In the genomic region with DNA sequence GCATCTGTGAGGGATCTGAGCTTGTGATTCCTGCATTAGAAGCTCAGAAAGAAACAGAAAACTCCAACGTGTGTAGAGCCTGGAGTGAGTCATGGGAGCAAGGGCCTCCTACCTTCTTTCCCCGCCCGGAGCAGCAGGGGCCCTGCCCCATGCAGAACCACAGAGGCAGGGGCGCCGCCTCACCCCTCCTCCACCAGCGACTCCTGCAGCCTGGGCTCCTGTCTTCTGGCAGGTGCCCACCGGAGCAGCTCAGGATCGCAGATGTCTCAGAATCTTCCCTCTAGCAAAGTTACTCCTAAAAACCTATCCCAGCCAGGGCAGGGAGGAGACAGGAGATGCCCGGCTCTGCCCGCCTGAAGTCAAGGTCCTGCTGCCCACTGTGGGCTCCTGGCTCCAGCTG, we compare ENCODE assay signal across 1 cellular context.
TF ChIP-seq lines count a peak whose summit lies in the region.

No MANE protein-coding gene starts in this region.

TF ChIP-seq in H1, 55 proteins besides CTCF, POLR2A, EP300 and RAD21 (continued from another document):
- TF ChIP-seq, protein P1, sequence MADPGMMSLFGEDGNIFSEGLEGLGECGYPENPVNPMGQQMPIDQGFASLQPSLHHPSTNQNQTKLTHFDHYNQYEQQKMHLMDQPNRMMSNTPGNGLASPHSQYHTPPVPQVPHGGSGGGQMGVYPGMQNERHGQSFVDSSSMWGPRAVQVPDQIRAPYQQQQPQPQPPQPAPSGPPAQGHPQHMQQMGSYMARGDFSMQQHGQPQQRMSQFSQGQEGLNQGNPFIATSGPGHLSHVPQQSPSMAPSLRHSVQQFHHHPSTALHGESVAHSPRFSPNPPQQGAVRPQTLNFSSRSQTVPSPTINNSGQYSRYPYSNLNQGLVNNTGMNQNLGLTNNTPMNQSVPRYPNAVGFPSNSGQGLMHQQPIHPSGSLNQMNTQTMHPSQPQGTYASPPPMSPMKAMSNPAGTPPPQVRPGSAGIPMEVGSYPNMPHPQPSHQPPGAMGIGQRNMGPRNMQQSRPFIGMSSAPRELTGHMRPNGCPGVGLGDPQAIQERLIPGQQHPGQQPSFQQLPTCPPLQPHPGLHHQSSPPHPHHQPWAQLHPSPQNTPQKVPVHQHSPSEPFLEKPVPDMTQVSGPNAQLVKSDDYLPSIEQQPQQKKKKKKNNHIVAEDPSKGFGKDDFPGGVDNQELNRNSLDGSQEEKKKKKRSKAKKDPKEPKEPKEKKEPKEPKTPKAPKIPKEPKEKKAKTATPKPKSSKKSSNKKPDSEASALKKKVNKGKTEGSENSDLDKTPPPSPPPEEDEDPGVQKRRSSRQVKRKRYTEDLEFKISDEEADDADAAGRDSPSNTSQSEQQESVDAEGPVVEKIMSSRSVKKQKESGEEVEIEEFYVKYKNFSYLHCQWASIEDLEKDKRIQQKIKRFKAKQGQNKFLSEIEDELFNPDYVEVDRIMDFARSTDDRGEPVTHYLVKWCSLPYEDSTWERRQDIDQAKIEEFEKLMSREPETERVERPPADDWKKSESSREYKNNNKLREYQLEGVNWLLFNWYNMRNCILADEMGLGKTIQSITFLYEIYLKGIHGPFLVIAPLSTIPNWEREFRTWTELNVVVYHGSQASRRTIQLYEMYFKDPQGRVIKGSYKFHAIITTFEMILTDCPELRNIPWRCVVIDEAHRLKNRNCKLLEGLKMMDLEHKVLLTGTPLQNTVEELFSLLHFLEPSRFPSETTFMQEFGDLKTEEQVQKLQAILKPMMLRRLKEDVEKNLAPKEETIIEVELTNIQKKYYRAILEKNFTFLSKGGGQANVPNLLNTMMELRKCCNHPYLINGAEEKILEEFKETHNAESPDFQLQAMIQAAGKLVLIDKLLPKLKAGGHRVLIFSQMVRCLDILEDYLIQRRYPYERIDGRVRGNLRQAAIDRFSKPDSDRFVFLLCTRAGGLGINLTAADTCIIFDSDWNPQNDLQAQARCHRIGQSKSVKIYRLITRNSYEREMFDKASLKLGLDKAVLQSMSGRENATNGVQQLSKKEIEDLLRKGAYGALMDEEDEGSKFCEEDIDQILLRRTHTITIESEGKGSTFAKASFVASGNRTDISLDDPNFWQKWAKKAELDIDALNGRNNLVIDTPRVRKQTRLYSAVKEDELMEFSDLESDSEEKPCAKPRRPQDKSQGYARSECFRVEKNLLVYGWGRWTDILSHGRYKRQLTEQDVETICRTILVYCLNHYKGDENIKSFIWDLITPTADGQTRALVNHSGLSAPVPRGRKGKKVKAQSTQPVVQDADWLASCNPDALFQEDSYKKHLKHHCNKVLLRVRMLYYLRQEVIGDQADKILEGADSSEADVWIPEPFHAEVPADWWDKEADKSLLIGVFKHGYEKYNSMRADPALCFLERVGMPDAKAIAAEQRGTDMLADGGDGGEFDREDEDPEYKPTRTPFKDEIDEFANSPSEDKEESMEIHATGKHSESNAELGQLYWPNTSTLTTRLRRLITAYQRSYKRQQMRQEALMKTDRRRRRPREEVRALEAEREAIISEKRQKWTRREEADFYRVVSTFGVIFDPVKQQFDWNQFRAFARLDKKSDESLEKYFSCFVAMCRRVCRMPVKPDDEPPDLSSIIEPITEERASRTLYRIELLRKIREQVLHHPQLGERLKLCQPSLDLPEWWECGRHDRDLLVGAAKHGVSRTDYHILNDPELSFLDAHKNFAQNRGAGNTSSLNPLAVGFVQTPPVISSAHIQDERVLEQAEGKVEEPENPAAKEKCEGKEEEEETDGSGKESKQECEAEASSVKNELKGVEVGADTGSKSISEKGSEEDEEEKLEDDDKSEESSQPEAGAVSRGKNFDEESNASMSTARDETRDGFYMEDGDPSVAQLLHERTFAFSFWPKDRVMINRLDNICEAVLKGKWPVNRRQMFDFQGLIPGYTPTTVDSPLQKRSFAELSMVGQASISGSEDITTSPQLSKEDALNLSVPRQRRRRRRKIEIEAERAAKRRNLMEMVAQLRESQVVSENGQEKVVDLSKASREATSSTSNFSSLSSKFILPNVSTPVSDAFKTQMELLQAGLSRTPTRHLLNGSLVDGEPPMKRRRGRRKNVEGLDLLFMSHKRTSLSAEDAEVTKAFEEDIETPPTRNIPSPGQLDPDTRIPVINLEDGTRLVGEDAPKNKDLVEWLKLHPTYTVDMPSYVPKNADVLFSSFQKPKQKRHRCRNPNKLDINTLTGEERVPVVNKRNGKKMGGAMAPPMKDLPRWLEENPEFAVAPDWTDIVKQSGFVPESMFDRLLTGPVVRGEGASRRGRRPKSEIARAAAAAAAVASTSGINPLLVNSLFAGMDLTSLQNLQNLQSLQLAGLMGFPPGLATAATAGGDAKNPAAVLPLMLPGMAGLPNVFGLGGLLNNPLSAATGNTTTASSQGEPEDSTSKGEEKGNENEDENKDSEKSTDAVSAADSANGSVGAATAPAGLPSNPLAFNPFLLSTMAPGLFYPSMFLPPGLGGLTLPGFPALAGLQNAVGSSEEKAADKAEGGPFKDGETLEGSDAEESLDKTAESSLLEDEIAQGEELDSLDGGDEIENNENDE (IDR thresholded peaks at IDR 0.05; ENCODE audit: insufficient replicate concordance, low read length), result no peak
- TF ChIP-seq RNF2 (IDR thresholded peaks at IDR 0.05; ENCODE audit: borderline replicate concordance, low read depth, low read length, missing control alignments, poor library complexity, severe bottlenecking) (no peak), NANOG (IDR thresholded peaks at IDR 0.05; ENCODE audit: insufficient read depth, low read depth, low read length, poor library complexity, severe bottlenecking) (no peak), NRF1 (IDR thresholded peaks at IDR 0.05; ENCODE audit: low read depth, low read length) (no peak), PHF8 (conservative IDR thresholded peaks at IDR 0.05; ENCODE audit: low read depth, low read length) (no peak), SIRT6 (IDR thresholded peaks at IDR 0.05; ENCODE audit: low read length) (no peak), CBX8 (IDR thresholded peaks at IDR 0.05; ENCODE audit: borderline replicate concordance, low read depth, low read length) (no peak), KDM1A (IDR thresholded peaks at IDR 0.05; ENCODE audit: borderline replicate concordance, low read length) (no peak), SUZ12 (IDR thresholded peaks at IDR 0.05; ENCODE audit: low read length) (no peak), CBX5 (IDR thresholded peaks at IDR 0.05; ENCODE audit: low read depth, low read length) (no peak), GABPA (IDR thresholded peaks at IDR 0.05; ENCODE audit: borderline replicate concordance, insufficient read depth, low read length) (no peak), CHD2 (IDR thresholded peaks at IDR 0.05; ENCODE audit: low read length) (no peak), EGR1 (IDR thresholded peaks at IDR 0.05; ENCODE audit: borderline replicate concordance, low read depth, low read length) (no peak), TEAD4 (IDR thresholded peaks at IDR 0.05; ENCODE audit: low read depth, low read length) (no peak)
